In the genomic region with DNA sequence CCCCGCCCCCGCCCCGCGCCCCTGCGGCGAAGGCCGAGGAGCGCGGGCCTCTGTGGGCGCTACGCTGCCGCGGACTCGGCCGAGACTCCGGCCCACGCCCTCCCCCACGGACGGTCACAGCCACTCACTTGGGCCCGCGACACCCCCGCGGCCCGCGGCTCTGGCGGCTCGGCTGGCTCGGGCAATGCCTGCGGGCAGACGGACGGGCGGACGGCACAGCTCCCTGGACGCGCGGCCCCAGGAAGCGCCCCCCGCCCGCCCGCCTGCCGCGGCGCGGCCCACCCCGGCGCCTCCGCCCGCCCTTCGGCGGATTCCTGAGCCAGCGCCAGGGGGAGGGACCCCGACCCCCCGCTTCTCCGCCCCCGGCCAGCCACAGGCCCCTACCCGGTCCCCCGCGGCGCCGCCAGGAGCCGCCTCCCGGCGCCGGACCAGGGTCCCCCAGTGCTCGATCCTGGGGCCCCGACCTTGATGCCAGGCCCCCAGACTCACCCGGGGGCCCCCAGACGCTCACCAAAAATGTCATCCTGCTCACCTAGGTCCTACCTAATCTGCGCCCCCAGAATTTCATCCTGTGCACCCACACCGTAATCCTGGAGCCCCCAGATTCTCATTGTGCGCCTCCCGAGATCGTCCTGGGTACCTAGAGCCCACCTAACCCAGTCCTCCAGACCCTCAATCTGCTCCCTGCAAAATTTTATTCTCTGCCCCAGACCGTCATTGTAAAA, we compare ENCODE assay signal across 8 cellular contexts. TPM values are rescaled to one million over a fixed set of nuclear protein-coding genes. Genes with fewer than 3 reads are reported as not detected.
DNase-seq lines count a peak whose midpoint lies in the region; ATAC-seq and TF ChIP-seq lines count a peak whose summit lies in the region.

A gene (minus strand): TSS at position 246 of the 725 bp plus-strand sequence. CDS start 446 bp downstream, outside the sequence.

- intact Hi-C loops in activated CD4-positive, alpha-beta T cell treated with anti-CD3 and anti-CD28 coated beads for 36 hours (cut with DNase I, micrococcal nuclease) = loop anchor here (1.0 to 2.0 kb wide), 10 partner anchors 12 to 220 kb away; a partner anchor contains a TSS
- intact Hi-C loops in spleen (cut with DNase I; ENCODE audit: low total_unique reads) = no loop called here

- H3K9me3 Mint-ChIP-seq in activated CD4-positive, alpha-beta T cell treated with anti-CD3 and anti-CD28 coated beads for 36 hours (ENCODE audit: low read depth) = no peaks in the 10 kb centered on the region

- TF ChIP-seq CTCF in astrocyte of the cerebellum (IDR thresholded peaks at IDR 0.05; ENCODE audit: low read depth, low read length, missing control alignments) (no peak), spleen (IDR thresholded peaks at IDR 0.05 in 8 of 11, conservative IDR thresholded peaks at IDR 0.05 in 3 of 11) (no peak)

- peak within 1 kb of the TSS; percentile 62 for H3K4me3 ChIP-seq in astrocyte of the cerebellum (ENCODE audit: low read depth, low read length)
- peak within 1 kb of the TSS; percentile 30 to 77 (median 47) for H3K4me3 ChIP-seq in spleen

- peaks cover 0 to 11% (median 0%) of the 10 kb centered on the region in 7 donors for H3K27me3 ChIP-seq in spleen (replicated peaks in 1 of 7)

- H3K4me3 Mint-ChIP-seq in activated CD4-positive, alpha-beta T cell treated with anti-CD3 and anti-CD28 coated beads for 36 hours = peak within 1 kb of the TSS; percentile 84

- no peaks in the 10 kb centered on the region for H3K27me3 Mint-ChIP-seq in activated CD4-positive, alpha-beta T cell treated with anti-CD3 and anti-CD28 coated beads for 36 hours

- peaks cover 15% of the 10 kb centered on the region for H3K4me1 Mint-ChIP-seq in activated CD4-positive, alpha-beta T cell treated with anti-CD3 and anti-CD28 coated beads for 36 hours

- H3K4me1 ChIP-seq in spleen = peaks cover 16 to 66% (median 45%) of the 10 kb centered on the region in 6 donors

- H3K36me3 ChIP-seq in spleen = peaks cover 0 to 8% (median 0%) of the 10 kb centered on the region in 6 donors

- peak within 1 kb of the TSS; percentile 63 to 91 (median 83) for H3K27ac ChIP-seq in spleen

- H3K9me3 ChIP-seq in spleen = no peaks in the 10 kb centered on the region

- DNase-seq in activated CD4-positive, alpha-beta T cell treated with anti-CD3 and anti-CD28 coated beads for 36 hours = no peak
- DNase-seq in activated CD4-positive, alpha-beta T cell treated with anti-CD3 and anti-CD28 coated beads for 48 hours = no peak
- DNase-seq in astrocyte of the cerebellum (ENCODE audit: low read depth) (no peak), iPS-NIHi11 (ENCODE audit: low spot score) (peak; percentile 65), spleen (peak; percentile 86), DMS153 (lab: John Stamatoyannopoulos, UW) (no peak), NCI-H1092 (lab: John Stamatoyannopoulos, UW) (no peak)
- no peak for DNase-seq in stimulated activated CD4-positive, alpha-beta T cell treated with anti-CD3 and anti-CD28 coated beads, Interleukin-4, amount 100 ng/mL, for 4 hours

- no peak for TF ChIP-seq POLR2A in spleen (IDR thresholded peaks at IDR 0.05)

- H3K27ac Mint-ChIP-seq in activated CD4-positive, alpha-beta T cell treated with anti-CD3 and anti-CD28 coated beads for 36 hours = peak within 1 kb of the TSS; percentile 91

- CTCF ChIA-PET in activated CD4-positive, alpha-beta T cell treated with anti-CD3 and anti-CD28 coated beads for 36 hours (lab: Charles Lee) = interaction anchor here (1.0 to 4.8 kb wide), 5 partner anchors 12 to 114 kb away, joined by 3 to 76 read pairs (median 31); a partner anchor contains a TSS

- 0 to 8% (median 1%) methylated on average over 8 to 74 of the region's 74 CpGs for WGBS in spleen, 5 donors

- in situ Hi-C loops in astrocyte of the cerebellum (cut with HindIII; ENCODE audit: low sequenced_read_pairs) = no loop called here

- POLR2A ChIA-PET in activated CD4-positive, alpha-beta T cell treated with anti-CD3 and anti-CD28 coated beads for 36 hours (lab: Charles Lee) = interaction anchor here (1.0 to 1.8 kb wide), 2 partner anchors 13 kb away, joined by 4 to 7 read pairs; no protein-coding TSS in a partner anchor

- ATAC-seq in activated CD4-positive, alpha-beta T cell treated with anti-CD3 and anti-CD28 coated beads for 36 hours = no peak

- peaks cover 4% of the 10 kb centered on the region for H3K36me3 Mint-ChIP-seq in activated CD4-positive, alpha-beta T cell treated with anti-CD3 and anti-CD28 coated beads for 36 hours (ENCODE audit: low read depth)

RNA-seq across cellular contexts. Expression of the gene that starts here (rescaled TPM):
- total RNA-seq in activated CD4-positive, alpha-beta T cell treated with anti-CD3 and anti-CD28 coated beads for 36 hours = 10 to 100 TPM; 20.2 to 23.4 TPM
- total RNA-seq in spleen = 10 to 100 TPM; 21.0 to 53.5 (median 38.4) TPM
- 10 to 100 TPM; 22.5 to 39.1 (median 31.4) TPM for polyA plus RNA-seq in spleen

Comparison
In these comparisons a context has a peak if more than half of its experiments do, and no peak if none do; other contexts are left out.
1. DNase-seq: peak in iPS-NIHi11 (single experiment) and spleen (single experiment); none in activated CD4-positive, alpha-beta T cell treated with anti-CD3 and anti-CD28 coated beads for 36 hours (single experiment), activated CD4-positive, alpha-beta T cell treated with anti-CD3 and anti-CD28 coated beads for 48 hours (single experiment), astrocyte of the cerebellum (single experiment), DMS153 (single experiment), stimulated activated CD4-positive, alpha-beta T cell treated with anti-CD3 and anti-CD28 coated beads, Interleukin-4, amount 100 ng/mL, for 4 hours (0 of 2) and NCI-H1092 (single experiment).